In the genomic region with DNA sequence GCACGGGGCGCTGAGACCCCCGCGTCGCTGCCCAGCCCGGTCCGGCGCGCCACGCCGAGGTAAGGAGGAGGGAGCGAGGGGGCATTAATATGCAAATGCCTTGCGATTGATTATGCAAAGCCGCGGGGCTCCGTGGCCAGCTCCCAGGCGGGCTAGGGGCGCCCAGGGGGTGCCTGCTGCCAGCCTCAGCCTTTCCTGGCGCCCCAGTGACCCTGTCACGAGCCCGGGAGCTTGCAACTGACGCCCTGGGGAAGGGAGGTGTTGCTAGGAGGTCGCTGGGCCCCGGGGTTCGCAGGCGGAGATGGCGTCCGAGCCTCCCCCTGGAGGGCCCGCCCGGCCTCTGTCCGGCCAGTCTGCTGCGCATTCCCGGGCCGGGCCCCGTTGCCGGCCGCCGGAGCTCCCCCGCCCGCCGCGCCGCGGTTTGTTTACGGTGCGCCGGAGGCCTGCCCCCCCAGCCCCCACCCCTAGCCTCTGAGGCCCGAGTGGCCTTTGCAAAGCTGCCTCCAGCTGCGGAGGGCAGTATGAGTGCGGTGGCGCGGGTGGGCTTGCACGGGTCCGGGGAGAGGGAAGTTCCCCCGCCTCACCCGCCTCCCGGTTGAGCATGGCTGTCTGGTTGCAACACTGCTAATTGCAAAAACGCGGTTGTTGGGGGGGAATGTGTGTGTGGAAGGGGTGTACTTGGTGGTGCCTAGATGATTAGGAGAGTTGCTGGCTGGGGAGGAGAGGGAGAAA, we compare ENCODE assay signal across 1 cellular context.
A peak's percentile ranks its signal among the peaks of the same experiment; 100 is the strongest.
TF ChIP-seq lines count a peak whose summit lies in the region.

No MANE protein-coding gene starts in this region.

TF ChIP-seq in WTC11, 78 proteins besides CTCF, POLR2A, EP300 and RAD21 (continued from another document and continues in another):
- peak; percentile 23; the same call in 1 of the 2 replicates for TF ChIP-seq GABPB1 (CRISPR knock-in tag; IDR thresholded peaks at IDR 0.05)
- TF ChIP-seq, protein P1, sequence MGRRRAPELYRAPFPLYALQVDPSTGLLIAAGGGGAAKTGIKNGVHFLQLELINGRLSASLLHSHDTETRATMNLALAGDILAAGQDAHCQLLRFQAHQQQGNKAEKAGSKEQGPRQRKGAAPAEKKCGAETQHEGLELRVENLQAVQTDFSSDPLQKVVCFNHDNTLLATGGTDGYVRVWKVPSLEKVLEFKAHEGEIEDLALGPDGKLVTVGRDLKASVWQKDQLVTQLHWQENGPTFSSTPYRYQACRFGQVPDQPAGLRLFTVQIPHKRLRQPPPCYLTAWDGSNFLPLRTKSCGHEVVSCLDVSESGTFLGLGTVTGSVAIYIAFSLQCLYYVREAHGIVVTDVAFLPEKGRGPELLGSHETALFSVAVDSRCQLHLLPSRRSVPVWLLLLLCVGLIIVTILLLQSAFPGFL (CRISPR knock-in tag; IDR thresholded peaks at IDR 0.05; ENCODE audit: borderline replicate concordance), result no peak
- TF ChIP-seq MYBL2 (CRISPR knock-in tag; IDR thresholded peaks at IDR 0.05), result no peak
- no peak for TF ChIP-seq ZNF317 (CRISPR knock-in tag; IDR thresholded peaks at IDR 0.05; ENCODE audit: borderline replicate concordance, low read depth)
- TF ChIP-seq, protein P2, sequence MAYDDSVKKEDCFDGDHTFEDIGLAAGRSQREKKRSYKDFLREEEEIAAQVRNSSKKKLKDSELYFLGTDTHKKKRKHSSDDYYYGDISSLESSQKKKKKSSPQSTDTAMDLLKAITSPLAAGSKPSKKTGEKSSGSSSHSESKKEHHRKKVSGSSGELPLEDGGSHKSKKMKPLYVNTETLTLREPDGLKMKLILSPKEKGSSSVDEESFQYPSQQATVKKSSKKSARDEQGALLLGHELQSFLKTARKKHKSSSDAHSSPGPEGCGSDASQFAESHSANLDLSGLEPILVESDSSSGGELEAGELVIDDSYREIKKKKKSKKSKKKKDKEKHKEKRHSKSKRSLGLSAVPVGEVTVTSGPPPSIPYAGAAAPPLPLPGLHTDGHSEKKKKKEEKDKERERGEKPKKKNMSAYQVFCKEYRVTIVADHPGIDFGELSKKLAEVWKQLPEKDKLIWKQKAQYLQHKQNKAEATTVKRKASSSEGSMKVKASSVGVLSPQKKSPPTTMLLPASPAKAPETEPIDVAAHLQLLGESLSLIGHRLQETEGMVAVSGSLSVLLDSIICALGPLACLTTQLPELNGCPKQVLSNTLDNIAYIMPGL (CRISPR knock-in tag; IDR thresholded peaks at IDR 0.05), result 0 out of 2 replicates have a peak, but pooled peaks have one; percentile 47
- TF ChIP-seq ZNF396 (CRISPR knock-in tag; IDR thresholded peaks at IDR 0.05; ENCODE audit: borderline replicate concordance), result no peak
- TF ChIP-seq RELA (CRISPR knock-in tag; IDR thresholded peaks at IDR 0.05; ENCODE audit: borderline replicate concordance), result no peak; the same call in 1 of the 2 replicates
- TF ChIP-seq RORB (CRISPR knock-in tag; IDR thresholded peaks at IDR 0.05), result no peak
- no peak for TF ChIP-seq CBFB (CRISPR knock-in tag; IDR thresholded peaks at IDR 0.05; ENCODE audit: low read depth)
- TF ChIP-seq TCF7 (CRISPR knock-in tag; IDR thresholded peaks at IDR 0.05; ENCODE audit: low read depth), result no peak
- TF ChIP-seq AFF4 (CRISPR knock-in tag; IDR thresholded peaks at IDR 0.05; ENCODE audit: borderline replicate concordance), result no peak
- TF ChIP-seq AR (CRISPR knock-in tag; IDR thresholded peaks at IDR 0.05), result no peak
- no peak for TF ChIP-seq ZNF425 (CRISPR knock-in tag; conservative IDR thresholded peaks at IDR 0.05)
- TF ChIP-seq, protein P3, sequence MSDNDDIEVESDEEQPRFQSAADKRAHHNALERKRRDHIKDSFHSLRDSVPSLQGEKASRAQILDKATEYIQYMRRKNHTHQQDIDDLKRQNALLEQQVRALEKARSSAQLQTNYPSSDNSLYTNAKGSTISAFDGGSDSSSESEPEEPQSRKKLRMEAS (CRISPR knock-in tag; IDR thresholded peaks at IDR 0.05), result peak; percentile 55; the same call in 1 of the 2 replicates
- no peak for TF ChIP-seq GTF2I (CRISPR knock-in tag; conservative IDR thresholded peaks at IDR 0.05)
- no peak for TF ChIP-seq NR3C1 (CRISPR knock-in tag; conservative IDR thresholded peaks at IDR 0.05; ENCODE audit: low read depth)
- TF ChIP-seq, protein P4, sequence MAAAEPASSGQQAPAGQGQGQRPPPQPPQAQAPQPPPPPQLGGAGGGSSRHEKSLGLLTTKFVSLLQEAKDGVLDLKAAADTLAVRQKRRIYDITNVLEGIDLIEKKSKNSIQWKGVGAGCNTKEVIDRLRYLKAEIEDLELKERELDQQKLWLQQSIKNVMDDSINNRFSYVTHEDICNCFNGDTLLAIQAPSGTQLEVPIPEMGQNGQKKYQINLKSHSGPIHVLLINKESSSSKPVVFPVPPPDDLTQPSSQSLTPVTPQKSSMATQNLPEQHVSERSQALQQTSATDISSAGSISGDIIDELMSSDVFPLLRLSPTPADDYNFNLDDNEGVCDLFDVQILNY (CRISPR knock-in tag; IDR thresholded peaks at IDR 0.05), result no peak
- TF ChIP-seq NFATC4 (CRISPR knock-in tag; IDR thresholded peaks at IDR 0.05), result no peak
- TF ChIP-seq, protein P5, sequence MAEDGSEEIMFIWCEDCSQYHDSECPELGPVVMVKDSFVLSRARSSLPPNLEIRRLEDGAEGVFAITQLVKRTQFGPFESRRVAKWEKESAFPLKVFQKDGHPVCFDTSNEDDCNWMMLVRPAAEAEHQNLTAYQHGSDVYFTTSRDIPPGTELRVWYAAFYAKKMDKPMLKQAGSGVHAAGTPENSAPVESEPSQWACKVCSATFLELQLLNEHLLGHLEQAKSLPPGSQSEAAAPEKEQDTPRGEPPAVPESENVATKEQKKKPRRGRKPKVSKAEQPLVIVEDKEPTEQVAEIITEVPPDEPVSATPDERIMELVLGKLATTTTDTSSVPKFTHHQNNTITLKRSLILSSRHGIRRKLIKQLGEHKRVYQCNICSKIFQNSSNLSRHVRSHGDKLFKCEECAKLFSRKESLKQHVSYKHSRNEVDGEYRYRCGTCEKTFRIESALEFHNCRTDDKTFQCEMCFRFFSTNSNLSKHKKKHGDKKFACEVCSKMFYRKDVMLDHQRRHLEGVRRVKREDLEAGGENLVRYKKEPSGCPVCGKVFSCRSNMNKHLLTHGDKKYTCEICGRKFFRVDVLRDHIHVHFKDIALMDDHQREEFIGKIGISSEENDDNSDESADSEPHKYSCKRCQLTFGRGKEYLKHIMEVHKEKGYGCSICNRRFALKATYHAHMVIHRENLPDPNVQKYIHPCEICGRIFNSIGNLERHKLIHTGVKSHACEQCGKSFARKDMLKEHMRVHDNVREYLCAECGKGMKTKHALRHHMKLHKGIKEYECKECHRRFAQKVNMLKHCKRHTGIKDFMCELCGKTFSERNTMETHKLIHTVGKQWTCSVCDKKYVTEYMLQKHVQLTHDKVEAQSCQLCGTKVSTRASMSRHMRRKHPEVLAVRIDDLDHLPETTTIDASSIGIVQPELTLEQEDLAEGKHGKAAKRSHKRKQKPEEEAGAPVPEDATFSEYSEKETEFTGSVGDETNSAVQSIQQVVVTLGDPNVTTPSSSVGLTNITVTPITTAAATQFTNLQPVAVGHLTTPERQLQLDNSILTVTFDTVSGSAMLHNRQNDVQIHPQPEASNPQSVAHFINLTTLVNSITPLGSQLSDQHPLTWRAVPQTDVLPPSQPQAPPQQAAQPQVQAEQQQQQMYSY (CRISPR knock-in tag; IDR thresholded peaks at IDR 0.05), result no peak
- no peak for TF ChIP-seq PRRX2 (CRISPR knock-in tag; IDR thresholded peaks at IDR 0.05)
- 0 out of 2 replicates have a peak, but pooled peaks have one; percentile 27 for TF ChIP-seq ZNF263 (CRISPR knock-in tag; IDR thresholded peaks at IDR 0.05; ENCODE audit: low read depth)
- no peak for TF ChIP-seq CREB1 (CRISPR knock-in tag; IDR thresholded peaks at IDR 0.05)
- TF ChIP-seq IRF2 (CRISPR knock-in tag; IDR thresholded peaks at IDR 0.05; ENCODE audit: borderline replicate concordance, low read depth), result no peak
- TF ChIP-seq GRHL2 (CRISPR knock-in tag; IDR thresholded peaks at IDR 0.05; ENCODE audit: insufficient replicate concordance, severe bottlenecking), result no peak
- TF ChIP-seq, protein P6, sequence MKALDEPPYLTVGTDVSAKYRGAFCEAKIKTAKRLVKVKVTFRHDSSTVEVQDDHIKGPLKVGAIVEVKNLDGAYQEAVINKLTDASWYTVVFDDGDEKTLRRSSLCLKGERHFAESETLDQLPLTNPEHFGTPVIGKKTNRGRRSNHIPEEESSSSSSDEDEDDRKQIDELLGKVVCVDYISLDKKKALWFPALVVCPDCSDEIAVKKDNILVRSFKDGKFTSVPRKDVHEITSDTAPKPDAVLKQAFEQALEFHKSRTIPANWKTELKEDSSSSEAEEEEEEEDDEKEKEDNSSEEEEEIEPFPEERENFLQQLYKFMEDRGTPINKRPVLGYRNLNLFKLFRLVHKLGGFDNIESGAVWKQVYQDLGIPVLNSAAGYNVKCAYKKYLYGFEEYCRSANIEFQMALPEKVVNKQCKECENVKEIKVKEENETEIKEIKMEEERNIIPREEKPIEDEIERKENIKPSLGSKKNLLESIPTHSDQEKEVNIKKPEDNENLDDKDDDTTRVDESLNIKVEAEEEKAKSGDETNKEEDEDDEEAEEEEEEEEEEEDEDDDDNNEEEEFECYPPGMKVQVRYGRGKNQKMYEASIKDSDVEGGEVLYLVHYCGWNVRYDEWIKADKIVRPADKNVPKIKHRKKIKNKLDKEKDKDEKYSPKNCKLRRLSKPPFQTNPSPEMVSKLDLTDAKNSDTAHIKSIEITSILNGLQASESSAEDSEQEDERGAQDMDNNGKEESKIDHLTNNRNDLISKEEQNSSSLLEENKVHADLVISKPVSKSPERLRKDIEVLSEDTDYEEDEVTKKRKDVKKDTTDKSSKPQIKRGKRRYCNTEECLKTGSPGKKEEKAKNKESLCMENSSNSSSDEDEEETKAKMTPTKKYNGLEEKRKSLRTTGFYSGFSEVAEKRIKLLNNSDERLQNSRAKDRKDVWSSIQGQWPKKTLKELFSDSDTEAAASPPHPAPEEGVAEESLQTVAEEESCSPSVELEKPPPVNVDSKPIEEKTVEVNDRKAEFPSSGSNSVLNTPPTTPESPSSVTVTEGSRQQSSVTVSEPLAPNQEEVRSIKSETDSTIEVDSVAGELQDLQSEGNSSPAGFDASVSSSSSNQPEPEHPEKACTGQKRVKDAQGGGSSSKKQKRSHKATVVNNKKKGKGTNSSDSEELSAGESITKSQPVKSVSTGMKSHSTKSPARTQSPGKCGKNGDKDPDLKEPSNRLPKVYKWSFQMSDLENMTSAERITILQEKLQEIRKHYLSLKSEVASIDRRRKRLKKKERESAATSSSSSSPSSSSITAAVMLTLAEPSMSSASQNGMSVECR (CRISPR knock-in tag; IDR thresholded peaks at IDR 0.05; ENCODE audit: borderline replicate concordance), result no peak
